ENCODE assay signal across 34 cellular contexts in genomic region chr20:17473662-17474061, GRCh38.
"Had no signal": no experiment of that assay in that cellular context is flagged by ENCODE, and none has a peak within 500 bp of the region (broad histone marks: within the 10 kb centered on the region; RNA-seq: fewer than 3 reads in every experiment).

No MANE protein-coding gene starts in this region.

- H3K4me3 Mint-ChIP-seq: activated CD4-positive, alpha-beta memory T cell treated with anti-CD3 and anti-CD28 coated beads, Interleukin-2, amount 10 ng/mL, durations not matched to agents 7 days and 5 days; activated CD8-positive, alpha-beta memory T cell treated with anti-CD3 and anti-CD28 coated beads, Interleukin-2, amount 10 ng/mL, durations not matched to agents 7 days and 5 days; activated naive CD4-positive, alpha-beta T cell treated with anti-CD3 and anti-CD28 coated beads, Interleukin-2, amount 50 U/mL, for 24 hours; activated naive CD8-positive, alpha-beta T cell treated with anti-CD3 and anti-CD28 coated beads, Interleukin-2, amount 10 ng/mL, durations not matched to agents 7 days and 5 days; activated T-cell treated with anti-CD3 and anti-CD28 coated beads, Interleukin-2, amount 50 U/mL, for 72 hours; activated T-helper 17 cell treated with anti-CD3 and anti-CD28 coated beads, Interleukin-2, amount 50 U/mL, for 72 hours; brain had no signal

- H3K27ac Mint-ChIP-seq: activated CD4-positive, alpha-beta memory T cell treated with anti-CD3 and anti-CD28 coated beads, Interleukin-2, amount 10 ng/mL, durations not matched to agents 7 days and 5 days; activated CD8-positive, alpha-beta memory T cell treated with anti-CD3 and anti-CD28 coated beads, Interleukin-2, amount 10 ng/mL, durations not matched to agents 7 days and 5 days; activated naive CD4-positive, alpha-beta T cell treated with anti-CD3 and anti-CD28 coated beads, Interleukin-2, amount 50 U/mL, for 24 hours; activated naive CD8-positive, alpha-beta T cell treated with anti-CD3 and anti-CD28 coated beads, Interleukin-2, amount 10 ng/mL, durations not matched to agents 7 days and 5 days; activated T-cell treated with anti-CD3 and anti-CD28 coated beads, Interleukin-2, amount 50 U/mL, for 72 hours; activated T-helper 17 cell treated with anti-CD3 and anti-CD28 coated beads, Interleukin-2, amount 50 U/mL, for 72 hours had no signal

- H3K9me3 Mint-ChIP-seq: activated CD4-positive, alpha-beta memory T cell treated with anti-CD3 and anti-CD28 coated beads, Interleukin-2, amount 10 ng/mL, durations not matched to agents 7 days and 5 days; activated naive CD4-positive, alpha-beta T cell treated with anti-CD3 and anti-CD28 coated beads, Interleukin-2, amount 50 U/mL, for 24 hours; activated naive CD8-positive, alpha-beta T cell treated with anti-CD3 and anti-CD28 coated beads, Interleukin-2, amount 10 ng/mL, durations not matched to agents 7 days and 5 days; activated T-cell treated with anti-CD3 and anti-CD28 coated beads, Interleukin-2, amount 50 U/mL, for 72 hours; activated T-helper 17 cell treated with anti-CD3 and anti-CD28 coated beads, Interleukin-2, amount 50 U/mL, for 72 hours; brain had no signal

- DNase-seq: activated CD4-positive, alpha-beta memory T cell treated with anti-CD3 and anti-CD28 coated beads, Interleukin-2, amount 10 ng/mL, durations not matched to agents 7 days and 5 days; activated CD4-positive, alpha-beta T cell treated with anti-CD3 and anti-CD28 coated beads for 1 hour; activated CD4-positive, alpha-beta T cell treated with anti-CD3 and anti-CD28 coated beads for 48 hours; activated CD4-positive, CD25-positive, alpha-beta regulatory T cell; activated CD8-positive, alpha-beta memory T cell treated with anti-CD3 and anti-CD28 coated beads for 24 hours; activated CD8-positive, alpha-beta memory T cell treated with anti-CD3 and anti-CD28 coated beads, Interleukin-2, amount 10 ng/mL, durations not matched to agents 7 days and 5 days; activated CD8-positive, alpha-beta memory T cell treated with anti-CD3 and anti-CD28 coated beads, Interleukin-2, amount 50 U/mL, for 48 hours; activated effector memory CD4-positive, alpha-beta T cell treated with anti-CD3 and anti-CD28 coated beads, Interleukin-2, amount 50 U/mL, for 16 hours; activated naive CD4-positive, alpha-beta T cell treated with Interleukin-2 at 50 U/mL for 16 hours; activated naive CD8-positive, alpha-beta T cell treated with anti-CD3 and anti-CD28 coated beads, Interleukin-2, amount 10 ng/mL, durations not matched to agents 7 days and 5 days; activated T-cell treated with anti-CD3 and anti-CD28 coated beads, Interleukin-2, amount 50 U/mL, for 72 hours; adrenal gland; caudate nucleus; NCI-H1092 treated with DMSO at 0.1 percent for 48 hours; NCI-H1417; NCI-H146; NCI-H187; NCI-H2029 treated with DMSO at 0.1 percent for 48 hours; NCI-H2107; NCI-H510A; NCI-H526; NCI-H748 treated with DMSO at 0.1 percent for 48 hours; NK-92 treated with Interleukin-12 subunit alpha and Interleukin-12 subunit beta, amount 100 ng/mL, for 24 hours; PC-3; Peyer's patch; RPMI8226; SHP77 treated with DMSO at 0.1 percent for 48 hours; T1000; WERI-Rb-1 had no signal

- H3K9ac ChIP-seq: KMS-11 had no signal

- H3K9me3 ChIP-seq: adrenal gland, Peyer's patch had no signal

- ATAC-seq: activated CD8-positive, alpha-beta memory T cell treated with anti-CD3 and anti-CD28 coated beads, Interleukin-2, amount 10 ng/mL, durations not matched to agents 7 days and 5 days; activated T-cell treated with anti-CD3 and anti-CD28 coated beads, Interleukin-2, amount 50 U/mL, for 72 hours; activated T-helper 17 cell treated with anti-CD3 and anti-CD28 coated beads, Interleukin-2, amount 50 U/mL, for 72 hours; PC-3 had no signal

- H3K27me3 ChIP-seq: adrenal gland, Peyer's patch had no signal

- H3K36me3 ChIP-seq: adrenal gland, Peyer's patch, SJSA1, WERI-Rb-1 had no signal

- H3K4me3 ChIP-seq: adrenal gland, Peyer's patch, SJSA1 had no signal

- H3K27me3 Mint-ChIP-seq: activated naive CD4-positive, alpha-beta T cell treated with anti-CD3 and anti-CD28 coated beads, Interleukin-2, amount 50 U/mL, for 24 hours had no signal

- H3K4me1 ChIP-seq: Peyer's patch, SJSA1 had no signal

- H3K4me1 Mint-ChIP-seq: activated CD4-positive, alpha-beta memory T cell treated with anti-CD3 and anti-CD28 coated beads, Interleukin-2, amount 10 ng/mL, durations not matched to agents 7 days and 5 days; activated CD8-positive, alpha-beta memory T cell treated with anti-CD3 and anti-CD28 coated beads, Interleukin-2, amount 10 ng/mL, durations not matched to agents 7 days and 5 days; activated naive CD4-positive, alpha-beta T cell treated with anti-CD3 and anti-CD28 coated beads, Interleukin-2, amount 50 U/mL, for 24 hours; activated naive CD8-positive, alpha-beta T cell treated with anti-CD3 and anti-CD28 coated beads, Interleukin-2, amount 10 ng/mL, durations not matched to agents 7 days and 5 days; activated T-helper 17 cell treated with anti-CD3 and anti-CD28 coated beads, Interleukin-2, amount 50 U/mL, for 72 hours had no signal

- H3K36me3 Mint-ChIP-seq: activated CD8-positive, alpha-beta memory T cell treated with anti-CD3 and anti-CD28 coated beads, Interleukin-2, amount 10 ng/mL, durations not matched to agents 7 days and 5 days; activated naive CD4-positive, alpha-beta T cell treated with anti-CD3 and anti-CD28 coated beads, Interleukin-2, amount 50 U/mL, for 24 hours; activated naive CD8-positive, alpha-beta T cell treated with anti-CD3 and anti-CD28 coated beads, Interleukin-2, amount 10 ng/mL, durations not matched to agents 7 days and 5 days; brain had no signal
